ENCODE assay signal across 26 cellular contexts in the genomic region with DNA sequence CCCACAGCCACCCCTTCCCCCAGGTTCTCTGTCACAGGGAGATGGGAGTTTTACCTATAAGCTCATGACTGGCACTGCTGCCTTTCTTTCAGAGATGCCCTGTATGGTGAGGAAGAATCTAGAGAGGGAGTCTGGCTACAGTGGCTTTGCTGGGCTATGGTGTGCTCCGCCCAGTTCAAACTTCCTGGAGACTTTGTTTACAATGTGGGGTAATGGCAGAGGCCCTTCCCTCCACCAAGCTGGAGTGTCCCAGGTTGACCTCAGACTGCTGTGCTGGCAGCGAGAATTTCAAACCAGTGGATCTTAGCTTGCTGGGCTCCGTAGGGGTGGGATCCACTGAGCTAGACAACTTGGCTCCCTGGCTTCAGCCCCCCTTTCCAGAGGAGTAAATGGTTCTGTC.
"Had no signal": no experiment of that assay in that cellular context is flagged by ENCODE, and none has a peak within 500 bp of the region (broad histone marks: within the 10 kb centered on the region; RNA-seq: fewer than 3 reads in every experiment).

No MANE protein-coding gene starts in this region.

- H3K27ac Mint-ChIP-seq: endodermal cell; memory B cell; mesothelial cell of epicardium; natural killer cell treated with Interleukin-12 subunit alpha and Interleukin-12 subunit beta and Interleukin-15 and Interleukin-18, amount 100 ng/mL, for 72 hours; neural progenitor cell; stimulated activated effector memory CD8-positive, alpha-beta T cell treated with anti-CD3 and anti-CD28 coated beads, Interleukin-12 subunit alpha, Interleukin-12 subunit beta, amount 100 ng/mL, for 72 hours; type B pancreatic cell had no signal

- H3K4me2 ChIP-seq: neural progenitor cell, smooth muscle cell had no signal

- H3K36me3 ChIP-seq: left ventricle myocardium inferior, lower lobe of right lung, neural progenitor cell, ovary, right atrium auricular region, suprapubic skin, thyroid gland, uterus had no signal

- H3K9me3 ChIP-seq: lower lobe of right lung, ovary, suprapubic skin, thyroid gland, uterus had no signal

- H3K36me3 Mint-ChIP-seq: memory B cell; natural killer cell treated with Interleukin-12 subunit alpha and Interleukin-12 subunit beta and Interleukin-15 and Interleukin-18, amount 100 ng/mL, for 72 hours; neural progenitor cell; stimulated activated effector memory CD8-positive, alpha-beta T cell treated with anti-CD3 and anti-CD28 coated beads, Interleukin-12 subunit alpha, Interleukin-12 subunit beta, amount 100 ng/mL, for 72 hours had no signal

- H3K4me3 Mint-ChIP-seq: endodermal cell; memory B cell; mesothelial cell of epicardium; natural killer cell treated with Interleukin-12 subunit alpha and Interleukin-12 subunit beta and Interleukin-15 and Interleukin-18, amount 100 ng/mL, for 72 hours; neural progenitor cell; stimulated activated effector memory CD8-positive, alpha-beta T cell treated with anti-CD3 and anti-CD28 coated beads, Interleukin-12 subunit alpha, Interleukin-12 subunit beta, amount 100 ng/mL, for 72 hours; type B pancreatic cell had no signal

- H2AFZ ChIP-seq: neural progenitor cell had no signal

- H3K9ac ChIP-seq: neural progenitor cell had no signal

- FAIRE-seq: colon, endothelial cell of umbilical vein had no signal

- DNase-seq: effector CD4-positive, alpha-beta T cell; endodermal cell; erythroblast; foreskin keratinocyte; hypothalamus; islet precursor cell; left ventricle myocardium inferior; lower lobe of right lung; nucleus accumbens; ovary; stimulated activated CD4-positive, alpha-beta T cell treated with anti-CD3 and anti-CD28 coated beads, Interleukin-4, amount 100 ng/mL, for 1 hour; stimulated activated CD8-positive, alpha-beta memory T cell treated with anti-CD3 and anti-CD28 coated beads, Interleukin-4, amount 100 ng/mL, for 48 hours; stimulated activated naive CD8-positive, alpha-beta T cell treated with anti-CD3 and anti-CD28 coated beads, Interleukin-15, Interleukin-2, amounts not matched to agents 100 U/mL and 50 U/mL, for 24 hours; thyroid gland; uterus had no signal

- H3K4me3 ChIP-seq: left ventricle myocardium inferior, lower lobe of right lung, neural progenitor cell, ovary, right atrium auricular region, smooth muscle cell, suprapubic skin, thyroid gland, uterus had no signal

- ATAC-seq: foreskin keratinocyte; natural killer cell treated with Interleukin-12 subunit alpha and Interleukin-12 subunit beta and Interleukin-15 and Interleukin-18, amount 100 ng/mL, for 72 hours; stimulated activated effector memory CD8-positive, alpha-beta T cell treated with anti-CD3 and anti-CD28 coated beads, Interleukin-12 subunit alpha, Interleukin-12 subunit beta, amount 100 ng/mL, for 72 hours; stimulated activated naive CD8-positive, alpha-beta T cell treated with anti-CD3 and anti-CD28 coated beads, Interleukin-15, Interleukin-2, amounts not matched to agents 100 U/mL and 50 U/mL, for 24 hours had no signal

- H3K4me1 ChIP-seq: foreskin keratinocyte, left ventricle myocardium inferior, lower lobe of right lung, neural progenitor cell, right atrium auricular region, suprapubic skin, thyroid gland, uterus had no signal

- H3K9me3 Mint-ChIP-seq: memory B cell had no signal

- H3K4me1 Mint-ChIP-seq: memory B cell; mesothelial cell of epicardium; neural progenitor cell; stimulated activated effector memory CD8-positive, alpha-beta T cell treated with anti-CD3 and anti-CD28 coated beads, Interleukin-12 subunit alpha, Interleukin-12 subunit beta, amount 100 ng/mL, for 72 hours had no signal

- H3K27ac ChIP-seq: foreskin keratinocyte, left ventricle myocardium inferior, lower lobe of right lung, neural progenitor cell, ovary, right atrium auricular region, suprapubic skin, thyroid gland, uterus had no signal

- H3K27me3 Mint-ChIP-seq: natural killer cell treated with Interleukin-12 subunit alpha and Interleukin-12 subunit beta and Interleukin-15 and Interleukin-18, amount 100 ng/mL, for 72 hours; type B pancreatic cell had no signal

- H3K27me3 ChIP-seq: foreskin keratinocyte, neural progenitor cell, ovary, right atrium auricular region, suprapubic skin, thyroid gland, uterus had no signal
